Comparison of ENCODE assay signal across 9 cellular contexts in genomic region chr1:156641761-156642264, GRCh38.
DNase-seq lines count a peak whose midpoint lies in the region; ATAC-seq lines count a peak whose summit lies in the region.
"Had no signal": no experiment of that assay in that cellular context is flagged by ENCODE, and none has a peak within 500 bp of the region (broad histone marks: within the 10 kb centered on the region; RNA-seq: fewer than 3 reads in every experiment).

BCAN (plus strand) TSS chr1:156642117; CDS start chr1:156646055, 3,938 bp downstream.

- no peak for DNase-seq in activated CD4-positive, CD25-positive, alpha-beta regulatory T cell (lab: John Stamatoyannopoulos, UW)
- DNase-seq in HuH-7 (ENCODE audit: low spot score) (no peak), NCI-H2029 (lab: John Stamatoyannopoulos, UW) (no peak)

- peaks cover 88% of the 10 kb centered on the region for H3K27me3 ChIP-seq in iPS-15b (ENCODE audit: control insufficient read depth, insufficient read depth, low read length)

- peak within 1 kb of the TSS; percentile 71 for H3K4me3 Mint-ChIP-seq in activated naive CD8-positive, alpha-beta T cell
- H3K4me3 Mint-ChIP-seq in stimulated activated memory B cell treated with anti-CD40 and anti-IgM and Interleukin-4, amounts not matched to agents 10 μg/mL and 1 μg/mL and 100 μg/mL, for 72 hours = peak within 1 kb of the TSS; percentile 67

- ATAC-seq in activated CD4-positive, CD25-positive, alpha-beta regulatory T cell treated with anti-CD3 and anti-CD28 coated beads, Interleukin-2, amount 50 U/mL, for 24 hours = peak; percentile 18 to 46
- no peak for ATAC-seq in stimulated activated memory B cell treated with anti-CD40 and anti-IgM and Interleukin-4, amounts not matched to agents 10 μg/mL and 1 μg/mL and 100 μg/mL, for 72 hours
- ATAC-seq in GM21447 (IDR thresholded peaks at IDR 0.05; ENCODE audit: unreplicated experiment) = no peak

- peaks cover 50% of the 10 kb centered on the region for H3K27me3 Mint-ChIP-seq in activated naive CD8-positive, alpha-beta T cell
- peaks cover 97% of the 10 kb centered on the region for H3K27me3 Mint-ChIP-seq in stimulated activated memory B cell treated with anti-CD40 and anti-IgM and Interleukin-4, amounts not matched to agents 10 μg/mL and 1 μg/mL and 100 μg/mL, for 72 hours

- no peak within 1 kb of the TSS for H3K27ac Mint-ChIP-seq in activated naive CD8-positive, alpha-beta T cell
- no peak within 1 kb of the TSS for H3K27ac Mint-ChIP-seq in stimulated activated memory B cell treated with anti-CD40 and anti-IgM and Interleukin-4, amounts not matched to agents 10 μg/mL and 1 μg/mL and 100 μg/mL, for 72 hours

- no peak within 1 kb of the TSS for H3K9ac ChIP-seq in iPS-15b (ENCODE audit: low read depth, low read length)

- no peaks in the 10 kb centered on the region for H3K36me3 Mint-ChIP-seq in activated naive CD8-positive, alpha-beta T cell
- H3K36me3 Mint-ChIP-seq in stimulated activated memory B cell treated with anti-CD40 and anti-IgM and Interleukin-4, amounts not matched to agents 10 μg/mL and 1 μg/mL and 100 μg/mL, for 72 hours = no peaks in the 10 kb centered on the region

- H3K4me3 ChIP-seq in iPS-15b (ENCODE audit: low read depth, low read length) = peak within 1 kb of the TSS; percentile 71
- H3K4me3 ChIP-seq: lung had no signal

- no peaks in the 10 kb centered on the region for H3K36me3 ChIP-seq in iPS-15b (ENCODE audit: control insufficient read depth, insufficient read depth, low read length)

- H3K9me3 ChIP-seq in iPS-15b (ENCODE audit: control insufficient read depth, insufficient read depth, low read length) = no peaks in the 10 kb centered on the region

- peaks cover 32% of the 10 kb centered on the region for H3K4me1 Mint-ChIP-seq in activated naive CD8-positive, alpha-beta T cell (ENCODE audit: low read depth)
- H3K4me1 Mint-ChIP-seq in stimulated activated memory B cell treated with anti-CD40 and anti-IgM and Interleukin-4, amounts not matched to agents 10 μg/mL and 1 μg/mL and 100 μg/mL, for 72 hours = peaks cover 30% of the 10 kb centered on the region

- no peaks in the 10 kb centered on the region for H3K9me3 Mint-ChIP-seq in activated naive CD8-positive, alpha-beta T cell (ENCODE audit: low read depth)
- H3K9me3 Mint-ChIP-seq in stimulated activated memory B cell treated with anti-CD40 and anti-IgM and Interleukin-4, amounts not matched to agents 10 μg/mL and 1 μg/mL and 100 μg/mL, for 72 hours = no peaks in the 10 kb centered on the region

- peaks cover 2% of the 10 kb centered on the region for H3K4me1 ChIP-seq in iPS-15b (ENCODE audit: control insufficient read depth, insufficient read depth, low read length)

Comparison
In these comparisons a context has a peak if more than half of its experiments do, and no peak if none do; other contexts are left out.
1. ATAC-seq: peak in activated CD4-positive, CD25-positive, alpha-beta regulatory T cell treated with anti-CD3 and anti-CD28 coated beads, Interleukin-2, amount 50 U/mL, for 24 hours (2 of 2); none in stimulated activated memory B cell treated with anti-CD40 and anti-IgM and Interleukin-4, amounts not matched to agents 10 μg/mL and 1 μg/mL and 100 μg/mL, for 72 hours (single experiment) and GM21447 (single experiment).